8 cellular contexts compared by ENCODE assay signal in genomic region chr20:2420510-2420909, GRCh38. TPM values are rescaled to one million over a fixed set of nuclear protein-coding genes. Genes with fewer than 3 reads are reported as not detected.
"Had no signal": no experiment of that assay in that cellular context is flagged by ENCODE, and none has a peak within 500 bp of the region (broad histone marks: within the 10 kb centered on the region; RNA-seq: fewer than 3 reads in every experiment).

No MANE protein-coding gene starts in this region.

- H3K4me1 Mint-ChIP-seq: GM23338, H9 had no signal

- H3K27ac ChIP-seq: HL-60 had no signal

- FAIRE-seq: H1, K562 had no signal

- H3K4me2 ChIP-seq: GM23338 had no signal

- H2AFZ ChIP-seq: GM23338 had no signal

- ATAC-seq: GM23338, K562 had no signal

- H3K27ac Mint-ChIP-seq: GM23338, H9 had no signal

- H3K4me3 Mint-ChIP-seq: GM23338, H9 had no signal

- DNase-seq: H9, IMR-90, KG1 had no signal

- H3K4me3 ChIP-seq: GM23338, K562 had no signal

RNA-seq across cellular contexts. Expression of gene TGM6, which starts 39.8 kb away (rescaled TPM):
- total RNA-seq: GM23338, H1, H9, HT1080, IMR-90, K562 had no signal
- polyA plus RNA-seq: GM23338, IMR-90, K562 had no signal
